In genomic region chr14:106877527-106877926, GRCh38 we compare ENCODE assay signal across 29 cellular contexts.
DNase-seq lines count a peak whose midpoint lies in the region; ATAC-seq and TF ChIP-seq lines count a peak whose summit lies in the region.
"Had no signal": no experiment of that assay in that cellular context is flagged by ENCODE, and none has a peak within 500 bp of the region (broad histone marks: within the 10 kb centered on the region; RNA-seq: fewer than 3 reads in every experiment).

No MANE protein-coding gene starts in this region.

- H3K79me2 ChIP-seq in DND-41 (ENCODE audit: insufficient read depth, low read length) (no peaks in the 10 kb centered on the region), KMS-11 (ENCODE audit: insufficient read depth, low read depth) (no peaks in the 10 kb centered on the region)

- H3K4me1 Mint-ChIP-seq in CD14-positive monocyte, result peaks cover 26% of the 10 kb centered on the region

- no peak overlapping the region for H3K4me3 ChIP-seq in DND-41 (ENCODE audit: low read depth in 1 of 2, low read length in 2 of 2)
- no peak overlapping the region for H3K4me3 ChIP-seq in KMS-11 (IDR thresholded peaks at IDR 0.05; ENCODE audit: insufficient read depth, low read depth, low read length)
- H3K4me3 ChIP-seq: gastrocnemius medialis, ovary, SJCRH30, transverse colon had no signal

- H3K4me1 ChIP-seq in DND-41 (ENCODE audit: insufficient read depth, low read length), result peaks cover 61% of the 10 kb centered on the region
- H3K4me1 ChIP-seq in KMS-11 (ENCODE audit: low read depth, poor library complexity, severe bottlenecking), result peaks cover 14% of the 10 kb centered on the region
- H3K4me1 ChIP-seq: BE2C, gastrocnemius medialis, SJCRH30 had no signal

- H3K4me3 Mint-ChIP-seq in CD14-positive monocyte, result no peak overlapping the region
- H3K4me3 Mint-ChIP-seq: activated CD4-positive, alpha-beta T cell treated with anti-CD3 and anti-CD28 coated beads, Interleukin-2, amount 10 ng/mL, durations not matched to agents 24 days and 14 days; stimulated activated effector memory CD8-positive, alpha-beta T cell treated with anti-CD3 and anti-CD28 coated beads, Interleukin-12 subunit alpha, Interleukin-12 subunit beta, amount 100 ng/mL, for 72 hours; T-cell had no signal

- peaks cover 0 to 2% (median 0%) of the 10 kb centered on the region in 7 donors for H3K9me3 Mint-ChIP-seq in CD14-positive monocyte
- H3K9me3 Mint-ChIP-seq: activated CD4-positive, alpha-beta T cell treated with anti-CD3 and anti-CD28 coated beads, Interleukin-2, amount 10 ng/mL, durations not matched to agents 24 days and 14 days; activated naive CD4-positive, alpha-beta T cell treated with anti-CD3 and anti-CD28 coated beads, Interleukin-2, amount 50 U/mL, for 72 hours; stimulated activated effector memory CD8-positive, alpha-beta T cell treated with anti-CD3 and anti-CD28 coated beads, Interleukin-12 subunit alpha, Interleukin-12 subunit beta, amount 100 ng/mL, for 72 hours; T-cell had no signal

- peak; percentile 23 for DNase-seq in DND-41
- peak; percentile 25 for DNase-seq in SK-MEL-5 (ENCODE audit: low read depth, low spot score)
- peak; percentile 57 for DNase-seq in left kidney (ENCODE audit: low read depth, low spot score)
- no peak for DNase-seq in effector CD8-positive, alpha-beta T cell (lab: John Stamatoyannopoulos, UW)
- DNase-seq in midbrain (lab: John Stamatoyannopoulos, UW), result no peak
- no peak for DNase-seq in CD14-positive monocyte (ENCODE audit: low spot score)
- DNase-seq: ACHN; activated CD4-positive, alpha-beta T cell treated with anti-CD3 and anti-CD28 coated beads, Interleukin-2, amount 10 ng/mL, durations not matched to agents 24 days and 14 days; activated effector memory CD4-positive, alpha-beta T cell treated with Interleukin-2 at 50 U/mL for 16 hours; anterior cingulate cortex; BE2C; DMS53; gastrocnemius medialis; GDM1; Karpas-422; left colon; mammary epithelial cell; NCI-H1092; NCI-H187 treated with DMSO at 0.1 percent for 48 hours; NCI-H345; NCI-H774; ovary; SJCRH30; T-cell; transverse colon had no signal

- H3K9me3 ChIP-seq in DND-41 (ENCODE audit: insufficient read depth, low read length, severe bottlenecking), result no peaks in the 10 kb centered on the region
- H3K9me3 ChIP-seq: BE2C, gastrocnemius medialis, ovary, SJCRH30, transverse colon had no signal

- H4K20me1 ChIP-seq in DND-41 (ENCODE audit: insufficient read depth, low read length) (no peaks in the 10 kb centered on the region), KMS-11 (ENCODE audit: insufficient read depth) (no peaks in the 10 kb centered on the region)

- H2AFZ ChIP-seq in DND-41 (ENCODE audit: low read depth, low read length), result peak overlapping the region; percentile 23; the same call in 1 of the 2 replicates
- no peak overlapping the region for H2AFZ ChIP-seq in KMS-11 (ENCODE audit: low read depth)

- peak overlapping the region; percentile 82 for H3K27ac ChIP-seq in DND-41 (ENCODE audit: low read length)
- no peak overlapping the region for H3K27ac ChIP-seq in KMS-11
- H3K27ac ChIP-seq: gastrocnemius medialis, SJCRH30, transverse colon had no signal

- H3K9ac ChIP-seq in DND-41 (ENCODE audit: low read depth, low read length), result peak overlapping the region; percentile 37
- no peak overlapping the region for H3K9ac ChIP-seq in KMS-11

- H3K36me3 Mint-ChIP-seq in CD14-positive monocyte, result no peaks in the 10 kb centered on the region
- H3K36me3 Mint-ChIP-seq: activated naive CD4-positive, alpha-beta T cell treated with anti-CD3 and anti-CD28 coated beads, Interleukin-2, amount 50 U/mL, for 72 hours; stimulated activated effector memory CD8-positive, alpha-beta T cell treated with anti-CD3 and anti-CD28 coated beads, Interleukin-12 subunit alpha, Interleukin-12 subunit beta, amount 100 ng/mL, for 72 hours; T-cell had no signal

- no peak overlapping the region for H3K27ac Mint-ChIP-seq in CD14-positive monocyte
- H3K27ac Mint-ChIP-seq: activated CD4-positive, alpha-beta T cell treated with anti-CD3 and anti-CD28 coated beads, Interleukin-2, amount 10 ng/mL, durations not matched to agents 24 days and 14 days; activated naive CD4-positive, alpha-beta T cell treated with anti-CD3 and anti-CD28 coated beads, Interleukin-2, amount 50 U/mL, for 72 hours; stimulated activated effector memory CD8-positive, alpha-beta T cell treated with anti-CD3 and anti-CD28 coated beads, Interleukin-12 subunit alpha, Interleukin-12 subunit beta, amount 100 ng/mL, for 72 hours; T-cell had no signal

- no peaks in the 10 kb centered on the region for H3K36me3 ChIP-seq in DND-41 (ENCODE audit: insufficient read depth, low read length)
- no peaks in the 10 kb centered on the region for H3K36me3 ChIP-seq in KMS-11 (ENCODE audit: insufficient read depth)
- H3K36me3 ChIP-seq: BE2C, gastrocnemius medialis, ovary, SJCRH30, transverse colon had no signal

- TF ChIP-seq CTCF in DND-41 (IDR thresholded peaks at IDR 0.05; ENCODE audit: borderline replicate concordance, extremely low read depth, low read length, poor library complexity, severe bottlenecking) (no peak), KMS-11 (conservative IDR thresholded peaks at IDR 0.05; ENCODE audit: low read depth, low read length) (no peak), CD14-positive monocyte (IDR thresholded peaks at IDR 0.05) (no peak)

- in situ Hi-C loops in SK-MEL-5 (cut with HindIII; ENCODE audit: low pct_unique_long_range_greater_than_20kb, low sequenced_read_pairs), result no loop called here

- intact Hi-C loops in CD14-positive monocyte (cut with micrococcal nuclease), result no loop called here

- H3K27me3 ChIP-seq in DND-41 (ENCODE audit: insufficient read depth, low read length, poor library complexity) (no peaks in the 10 kb centered on the region), KMS-11 (ENCODE audit: insufficient read depth, low read depth) (no peaks in the 10 kb centered on the region)
- H3K27me3 ChIP-seq: BE2C, gastrocnemius medialis, ovary, SJCRH30 had no signal

- ATAC-seq in DND-41 (ENCODE audit: insufficient read depth, low read depth) (0 out of 3 replicates have a peak, but pooled peaks have one; percentile 6), HG02678 (IDR thresholded peaks at IDR 0.05; ENCODE audit: unreplicated experiment) (no peak)
- ATAC-seq: activated naive CD4-positive, alpha-beta T cell treated with anti-CD3 and anti-CD28 coated beads, Interleukin-2, amount 50 U/mL, for 72 hours; gastrocnemius medialis; left colon; stimulated activated effector memory CD8-positive, alpha-beta T cell treated with anti-CD3 and anti-CD28 coated beads, Interleukin-12 subunit alpha, Interleukin-12 subunit beta, amount 100 ng/mL, for 72 hours; T-cell had no signal

- peaks cover 0 to 3% (median 2%) of the 10 kb centered on the region in 3 donors for H3K27me3 Mint-ChIP-seq in CD14-positive monocyte (ENCODE audit: low read depth in 3 of 3)

- peak overlapping the region; percentile 23; the same call in 1 of the 2 replicates for H3K4me2 ChIP-seq in DND-41 (ENCODE audit: insufficient read depth, low read length)
- peak overlapping the region; percentile 3; the same call in 1 of the 2 replicates for H3K4me2 ChIP-seq in KMS-11

Comparison
In these comparisons a context has a peak if more than half of its experiments do, and no peak if none do; other contexts are left out.
1. DNase-seq: peak in DND-41 (single experiment), SK-MEL-5 (single experiment) and left kidney (single experiment); none in effector CD8-positive, alpha-beta T cell (single experiment), midbrain (single experiment) and CD14-positive monocyte (single experiment).